ENCODE assay signal across 21 cellular contexts in genomic region chr11:106233191-106233590, GRCh38.
DNase-seq lines count a peak whose midpoint lies in the region; ATAC-seq, FAIRE-seq and TF ChIP-seq lines count a peak whose summit lies in the region.
"Had no signal": no experiment of that assay in that cellular context is flagged by ENCODE, and none has a peak within 500 bp of the region (broad histone marks: within the 10 kb centered on the region; RNA-seq: fewer than 3 reads in every experiment).

No MANE protein-coding gene starts in this region.

- H3K4me1 Mint-ChIP-seq in endodermal cell (no peaks in the 10 kb centered on the region), mesothelial cell of epicardium (no peaks in the 10 kb centered on the region)
- H3K4me1 Mint-ChIP-seq: CD8-positive, alpha-beta memory T cell had no signal

- H3K27me3 Mint-ChIP-seq in endodermal cell (ENCODE audit: insufficient read depth) = no peaks in the 10 kb centered on the region
- no peaks in the 10 kb centered on the region for H3K27me3 Mint-ChIP-seq in mesothelial cell of epicardium (ENCODE audit: low read depth)
- H3K27me3 Mint-ChIP-seq: CD8-positive, alpha-beta memory T cell had no signal

- H3K9me3 ChIP-seq in small intestine (ENCODE audit: control insufficient read depth, low read depth) (no peaks in the 10 kb centered on the region), esophagus muscularis mucosa (peaks cover 0 to 10% (median 1%) of the 10 kb centered on the region in 4 donors), endodermal cell (ENCODE audit: control insufficient read depth, low read length) (peaks cover 16% of the 10 kb centered on the region)
- H3K9me3 ChIP-seq: SJSA1 had no signal

- no peak for TF ChIP-seq CTCF in esophagus muscularis mucosa (IDR thresholded peaks at IDR 0.05)
- no peak for TF ChIP-seq CTCF in endodermal cell (conservative IDR thresholded peaks at IDR 0.05)
- TF ChIP-seq CTCF in mesothelial cell of epicardium (IDR thresholded peaks at IDR 0.05; ENCODE audit: unreplicated experiment) = no peak

- no peaks in the 10 kb centered on the region for H3K36me3 ChIP-seq in small intestine (ENCODE audit: control insufficient read depth in 2 of 2, insufficient read depth in 2 of 2, low read length in 2 of 2)
- no peaks in the 10 kb centered on the region for H3K36me3 ChIP-seq in esophagus muscularis mucosa
- no peaks in the 10 kb centered on the region for H3K36me3 ChIP-seq in endodermal cell (ENCODE audit: control insufficient read depth, insufficient read depth, low read length)
- H3K36me3 ChIP-seq: SJSA1 had no signal

- H3K27ac ChIP-seq in small intestine (ENCODE audit: low read depth in 1 of 2, low read length in 1 of 2) (no peak overlapping the region), esophagus muscularis mucosa (replicated peaks in 1 of 4) (no peak overlapping the region), endodermal cell (ENCODE audit: low read depth, low read length) (no peak overlapping the region)
- H3K27ac ChIP-seq: HL-60, PC-9, SJSA1 had no signal

- no peak for DNase-seq in small intestine
- DNase-seq in esophagus muscularis mucosa (ENCODE audit: extremely low spot score) = no peak
- DNase-seq in endodermal cell = no peak
- DNase-seq in mesothelial cell of epicardium (ENCODE audit: low spot score in 2 of 2, unreplicated experiment in 2 of 2) = no peak
- DNase-seq: C1 segment of cervical spinal cord; CD8-positive, alpha-beta memory T cell; GOT3; IMR-90; NCI-H1048; NCI-H1436 treated with DMSO at 0.1 percent for 48 hours; NCI-H2029; NCI-H345; NCI-H524 treated with DMSO at 0.1 percent for 48 hours; PC-9 had no signal

- no peak for TF ChIP-seq POLR2A in esophagus muscularis mucosa (IDR thresholded peaks at IDR 0.05; ENCODE audit: low read depth)

- peak; percentile 39 for ATAC-seq in GM18519 (IDR thresholded peaks at IDR 0.05; ENCODE audit: low FRiP score, unreplicated experiment)
- peak; percentile 49 for ATAC-seq in GM21360 (IDR thresholded peaks at IDR 0.05; ENCODE audit: unreplicated experiment)
- peak; percentile 62 for ATAC-seq in HG02884 (IDR thresholded peaks at IDR 0.05; ENCODE audit: unreplicated experiment)
- ATAC-seq: HCT116 had no signal

- no peak overlapping the region for H3K4me3 Mint-ChIP-seq in endodermal cell
- no peak overlapping the region for H3K4me3 Mint-ChIP-seq in mesothelial cell of epicardium
- H3K4me3 Mint-ChIP-seq: CD8-positive, alpha-beta memory T cell had no signal

- peak; percentile 55 for FAIRE-seq in small intestine (lab: Jason Lieb, UNC)
- FAIRE-seq: HTR-8/SVneo had no signal

- intact Hi-C loops in esophagus muscularis mucosa (cut with DNase I) = no loop called here

- no peak overlapping the region for H3K9ac ChIP-seq in endodermal cell (ENCODE audit: extremely low read depth, low read length, poor library complexity, severe bottlenecking)

- peaks cover 15% of the 10 kb centered on the region for H3K9me3 Mint-ChIP-seq in endodermal cell
- H3K9me3 Mint-ChIP-seq in mesothelial cell of epicardium = peaks cover 27% of the 10 kb centered on the region

- no peak for TF ChIP-seq EP300 in esophagus muscularis mucosa (IDR thresholded peaks at IDR 0.05)

- H3K36me3 Mint-ChIP-seq in endodermal cell (ENCODE audit: low read depth) = no peaks in the 10 kb centered on the region
- H3K36me3 Mint-ChIP-seq in mesothelial cell of epicardium = peaks cover 4% of the 10 kb centered on the region
- H3K36me3 Mint-ChIP-seq: CD8-positive, alpha-beta memory T cell had no signal

- H3K27me3 ChIP-seq in small intestine (ENCODE audit: control insufficient read depth in 2 of 2, insufficient read depth in 2 of 2, low read length in 2 of 2) (no peaks in the 10 kb centered on the region), esophagus muscularis mucosa (no peaks in the 10 kb centered on the region), endodermal cell (ENCODE audit: control insufficient read depth, insufficient read depth, low read length, poor library complexity, severe bottlenecking) (no peaks in the 10 kb centered on the region)
- H3K27me3 ChIP-seq: SJSA1 had no signal

- H3K4me3 ChIP-seq in small intestine (ENCODE audit: low read depth in 1 of 2, low read length in 2 of 2) (no peak overlapping the region), esophagus muscularis mucosa (no peak overlapping the region), endodermal cell (ENCODE audit: low read length) (no peak overlapping the region)
- H3K4me3 ChIP-seq: PC-9, SJSA1 had no signal

- 85 to 90% (median 88%) methylated on average over 1 of the region's 1 CpG for WGBS in small intestine, 3 donors
- 89% methylated on average over 1 of the region's 1 CpG for WGBS in esophagus muscularis mucosa
- 100% methylated on average over 1 of the region's 1 CpG; no CpG with 5 or more reads in 1 of the 2 experiments for WGBS in endodermal cell (ENCODE audit: insufficient coverage in 1 of 2, insufficient read length in 1 of 2), 2 experiments

- no peaks in the 10 kb centered on the region for H3K4me1 ChIP-seq in small intestine (ENCODE audit: control insufficient read depth in 2 of 2, insufficient read depth in 1 of 2, low read depth in 1 of 2, low read length in 1 of 2)
- no peaks in the 10 kb centered on the region for H3K4me1 ChIP-seq in esophagus muscularis mucosa
- no peaks in the 10 kb centered on the region for H3K4me1 ChIP-seq in endodermal cell (ENCODE audit: control insufficient read depth, insufficient read depth, low read length)
- H3K4me1 ChIP-seq: SJSA1 had no signal

- H3K27ac Mint-ChIP-seq in endodermal cell (no peak overlapping the region), mesothelial cell of epicardium (no peak overlapping the region)
